In genomic region chr17:34628883-34629282, GRCh38 we compare ENCODE assay signal across 32 cellular contexts. TPM values are rescaled to one million over a fixed set of nuclear protein-coding genes. Genes with fewer than 3 reads are reported as not detected.
"Had no signal": no experiment of that assay in that cellular context is flagged by ENCODE, and none has a peak within 500 bp of the region (broad histone marks: within the 10 kb centered on the region; RNA-seq: fewer than 3 reads in every experiment).

No MANE protein-coding gene starts in this region.

- H3K36me3 ChIP-seq: colonic mucosa, esophagus squamous epithelium, gastrocnemius medialis, heart right ventricle, left lung had no signal

- H3K79me2 ChIP-seq: hepatocyte had no signal

- DNase-seq: colonic mucosa; cortex of kidney; effector CD8-positive, alpha-beta T cell; effector memory CD8-positive, alpha-beta T cell; endodermal cell; erythroblast; esophagus squamous epithelium; foreskin fibroblast; foreskin melanocyte; gastrocnemius medialis; glutamatergic neuron; head of caudate nucleus; heart right ventricle; hypothalamus; immature natural killer cell; islet precursor cell; kidney; kidney glomerular epithelial cell; left colon; left lung; left ventricle myocardium superior; mammary epithelial cell; mucosa of descending colon; naive B cell had no signal

- FAIRE-seq: endometrium, kidney had no signal

- ATAC-seq: effector memory CD8-positive, alpha-beta T cell; esophagus mucosa; gastrocnemius medialis; heart right ventricle; left colon; left lung; left ventricle myocardium superior; mucosa of descending colon had no signal

- H3K9me3 ChIP-seq: colonic mucosa, esophagus squamous epithelium, gastrocnemius medialis, heart right ventricle, left lung, mucosa of descending colon had no signal

- H3K4me1 ChIP-seq: colonic mucosa, gastrocnemius medialis had no signal

- H3K4me3 ChIP-seq: colonic mucosa, esophagus squamous epithelium, gastrocnemius medialis, heart right ventricle, hepatocyte, left lung, lung, mucosa of descending colon had no signal

- H2AFZ ChIP-seq: hepatocyte had no signal

- H3K4me2 ChIP-seq: hepatocyte had no signal

- H3K27ac ChIP-seq: colonic mucosa, epithelial cell of prostate, esophagus squamous epithelium, gastrocnemius medialis, heart right ventricle, hepatocyte, left lung had no signal

RNA-seq across cellular contexts. Expression of gene TMEM132E, which starts 49.5 kb away (rescaled TPM):
- total RNA-seq: dermis microvascular lymphatic vessel endothelial cell, esophagus mucosa, gastrocnemius medialis, glomerular endothelial cell, left colon, left ventricle myocardium superior, mammary epithelial cell, myocyte had no signal
- polyA plus RNA-seq: mammary epithelial cell had no signal
